In genomic region chr12:65825573-65826512, GRCh38 we compare ENCODE assay signal across 8 cellular contexts. TPM values are rescaled to one million over a fixed set of nuclear protein-coding genes. Genes with fewer than 3 reads are reported as not detected.
A peak's percentile ranks its signal among the peaks of the same experiment; 100 is the strongest.
DNase-seq lines count a peak whose midpoint lies in the region; ATAC-seq and TF ChIP-seq lines count a peak whose summit lies in the region.

No MANE protein-coding gene starts in this region.

- no peaks in the 10 kb centered on the region for H3K36me3 Mint-ChIP-seq in activated T-cell treated with anti-CD3 and anti-CD28 coated beads, Interleukin-2, amount 50 U/mL, for 24 hours (ENCODE audit: low read depth)

- no peaks in the 10 kb centered on the region for H3F3A ChIP-seq in neural cell (ENCODE audit: insufficient read depth, low read length, poor library complexity, severe bottlenecking)

- peaks cover 46% of the 10 kb centered on the region for H3K79me2 ChIP-seq in neural cell (replicated peaks; ENCODE audit: insufficient read depth, low read length)

- TF ChIP-seq RAD21 in neural cell (conservative IDR thresholded peaks at IDR 0.05), result no peak

- no peak overlapping the region for H3K27ac Mint-ChIP-seq in activated T-cell treated with anti-CD3 and anti-CD28 coated beads, Interleukin-2, amount 50 U/mL, for 24 hours

- H3K9me2 ChIP-seq in neural cell (ENCODE audit: insufficient read depth, low read length), result no peaks in the 10 kb centered on the region

- H3K27ac ChIP-seq in neural cell (ENCODE audit: low read length), result no peak overlapping the region

- peak overlapping the region; percentile 91 for H3K4me3 ChIP-seq in fibroblast of the aortic adventitia (ENCODE audit: low read depth, low read length)
- peak overlapping the region; percentile 84 for H3K4me3 ChIP-seq in neural cell (ENCODE audit: low read length)

- H2AFZ ChIP-seq in neural cell (ENCODE audit: low read depth, low read length), result peak overlapping the region; percentile 36

- in situ Hi-C loops in SK-MEL-5 (cut with HindIII; ENCODE audit: low pct_unique_long_range_greater_than_20kb, low sequenced_read_pairs), result no loop called here

- no peaks in the 10 kb centered on the region for H3K9me3 ChIP-seq in neural cell (ENCODE audit: low read length)

- peaks cover 45% of the 10 kb centered on the region for H3K27me3 ChIP-seq in neural cell (ENCODE audit: insufficient read depth, low read depth, low read length)

- peak overlapping the region; percentile 65 for H3K4me2 ChIP-seq in neural cell (ENCODE audit: low read length)

- no peaks in the 10 kb centered on the region for H3K36me3 ChIP-seq in neural cell (ENCODE audit: insufficient read depth, low read length)

- H4K20me1 ChIP-seq in neural cell (ENCODE audit: insufficient read depth), result no peaks in the 10 kb centered on the region

- peak; percentile 37 for DNase-seq in activated T-cell treated with anti-CD3 and anti-CD28 coated beads, Interleukin-2, amount 50 U/mL, for 24 hours
- no peak for DNase-seq in activated T-cell treated with anti-CD3 and anti-CD28 coated beads for 4 hours
- peak; percentile 33 for DNase-seq in SK-MEL-5 (ENCODE audit: low read depth, low spot score)
- DNase-seq in fibroblast of the aortic adventitia (ENCODE audit: low read depth), result peak; percentile 68

- TF ChIP-seq CTCF in fibroblast of the aortic adventitia (IDR thresholded peaks at IDR 0.05; ENCODE audit: insufficient read depth, low read length), result no peak
- TF ChIP-seq CTCF in neural cell (IDR thresholded peaks at IDR 0.05; ENCODE audit: poor library complexity, severe bottlenecking), result no peak

- peaks cover 5% of the 10 kb centered on the region for H3K9me3 Mint-ChIP-seq in activated T-cell treated with anti-CD3 and anti-CD28 coated beads, Interleukin-2, amount 50 U/mL, for 24 hours

- ATAC-seq in HG03025 (IDR thresholded peaks at IDR 0.05; ENCODE audit: low FRiP score, unreplicated experiment) (no peak), HG03565 (IDR thresholded peaks at IDR 0.05; ENCODE audit: unreplicated experiment) (no peak), GM19397 (IDR thresholded peaks at IDR 0.05; ENCODE audit: unreplicated experiment) (no peak)

- no peak for TF ChIP-seq EP300 in neural cell (conservative IDR thresholded peaks at IDR 0.05; ENCODE audit: poor library complexity, severe bottlenecking)

- H3K4me3 Mint-ChIP-seq in activated T-cell treated with anti-CD3 and anti-CD28 coated beads, Interleukin-2, amount 50 U/mL, for 24 hours, result peak overlapping the region; percentile 51

- H3K4me1 Mint-ChIP-seq in activated T-cell treated with anti-CD3 and anti-CD28 coated beads, Interleukin-2, amount 50 U/mL, for 24 hours (ENCODE audit: low read depth), result peaks cover 24% of the 10 kb centered on the region

- peaks cover 77% of the 10 kb centered on the region for H3K27me3 Mint-ChIP-seq in activated T-cell treated with anti-CD3 and anti-CD28 coated beads, Interleukin-2, amount 50 U/mL, for 24 hours

- peak overlapping the region; percentile 53 for H3K9ac ChIP-seq in neural cell (ENCODE audit: low read length)

TF ChIP-seq in neural cell, 6 proteins besides CTCF, POLR2A, EP300 and RAD21:
- no peak for TF ChIP-seq REST (IDR thresholded peaks at IDR 0.05; ENCODE audit: borderline replicate concordance)
- TF ChIP-seq POLR2AphosphoS5 (IDR thresholded peaks at IDR 0.05), result peak; percentile 14
TF ChIP-seq in neural cell: peak in this region for 1.

RNA-seq across cellular contexts. Expression of gene HMGA2, which starts 1.6 kb away (rescaled TPM):
- total RNA-seq in SK-MEL-5 (2014; rRNA removed; shearing (Covaris generic)), result 8.8 and 9.2 TPM in 2 replicates
- 13.1 and 18.4 TPM in 2 replicates for polyA plus RNA-seq in SK-MEL-5 (2015; cell fraction: cytosol; rRNA removed)
- polyA plus RNA-seq in SK-MEL-5 (2015; cell fraction: nucleus; rRNA removed), result 19.3 and 23.2 TPM in 2 replicates
- 26.7 and 72.9 TPM in 2 replicates for total RNA-seq in fibroblast of the aortic adventitia (ENCODE audit: low replicate concordance)
- 2.0 and 2.7 TPM in 2 replicates for polyA plus RNA-seq in neural cell
- polyA minus RNA-seq in neural cell, result 1.9 and 3.2 TPM in 2 replicates
